In genomic region chr10:29392376-29393021, GRCh38 we compare ENCODE assay signal across 8 cellular contexts.
DNase-seq lines count a peak whose midpoint lies in the region; ATAC-seq, FAIRE-seq and TF ChIP-seq lines count a peak whose summit lies in the region.

No MANE protein-coding gene starts in this region.

- WGBS in suprapubic skin, result 40% methylated on average over 4 of the region's 4 CpGs

- TF ChIP-seq EP300 in suprapubic skin (IDR thresholded peaks at IDR 0.05), result no peak

- H3K9me3 ChIP-seq in suprapubic skin, result no peaks in the 10 kb centered on the region

- H3K27ac ChIP-seq in suprapubic skin, result no peak overlapping the region

- H3K4me1 ChIP-seq in suprapubic skin, result no peaks in the 10 kb centered on the region

- ATAC-seq in HG02759 (IDR thresholded peaks at IDR 0.05; ENCODE audit: unreplicated experiment), result peak; percentile 56
- ATAC-seq in HG03571 (IDR thresholded peaks at IDR 0.05; ENCODE audit: unreplicated experiment), result no peak

- DNase-seq in activated gamma-delta T cell treated with Interleukin-2 at 50 U/mL for 16 hours (peak; percentile 32), activated gamma-delta T cell (lab: John Stamatoyannopoulos, UW) (no peak), NCI-H774 (lab: John Stamatoyannopoulos, UW) (peak; percentile 27), astrocyte of the hippocampus (ENCODE audit: low read depth, low spot score) (peak; percentile 72), suprapubic skin (ENCODE audit: low spot score in 2 of 2) (no peak)

- H3K36me3 ChIP-seq in suprapubic skin, result no peaks in the 10 kb centered on the region

- no peak overlapping the region for H3K4me3 ChIP-seq in suprapubic skin

- no peaks in the 10 kb centered on the region for H3K27me3 ChIP-seq in suprapubic skin

- peak; percentile 17 for FAIRE-seq in islet of Langerhans (lab: Jason Lieb, UNC)

- no peak for TF ChIP-seq POLR2A in suprapubic skin (IDR thresholded peaks at IDR 0.05)

- TF ChIP-seq CTCF in suprapubic skin (IDR thresholded peaks at IDR 0.05), result peak; percentile 39 to 72

Comparison
In these comparisons a context has a peak if more than half of its experiments do, and no peak if none do; other contexts are left out.
1. DNase-seq: peak in activated gamma-delta T cell treated with Interleukin-2 at 50 U/mL for 16 hours (single experiment), NCI-H774 (single experiment) and astrocyte of the hippocampus (single experiment); none in activated gamma-delta T cell (single experiment) and suprapubic skin (0 of 2).